In genomic region chr22:27075891-27076290, GRCh38 we compare ENCODE assay signal across 1 cellular context.
TF ChIP-seq lines count a peak whose summit lies in the region.

No MANE protein-coding gene starts in this region.

TF ChIP-seq in GM23338, 12 proteins besides CTCF, POLR2A, EP300 and RAD21 (continued from another document):
- TF ChIP-seq, protein P1, sequence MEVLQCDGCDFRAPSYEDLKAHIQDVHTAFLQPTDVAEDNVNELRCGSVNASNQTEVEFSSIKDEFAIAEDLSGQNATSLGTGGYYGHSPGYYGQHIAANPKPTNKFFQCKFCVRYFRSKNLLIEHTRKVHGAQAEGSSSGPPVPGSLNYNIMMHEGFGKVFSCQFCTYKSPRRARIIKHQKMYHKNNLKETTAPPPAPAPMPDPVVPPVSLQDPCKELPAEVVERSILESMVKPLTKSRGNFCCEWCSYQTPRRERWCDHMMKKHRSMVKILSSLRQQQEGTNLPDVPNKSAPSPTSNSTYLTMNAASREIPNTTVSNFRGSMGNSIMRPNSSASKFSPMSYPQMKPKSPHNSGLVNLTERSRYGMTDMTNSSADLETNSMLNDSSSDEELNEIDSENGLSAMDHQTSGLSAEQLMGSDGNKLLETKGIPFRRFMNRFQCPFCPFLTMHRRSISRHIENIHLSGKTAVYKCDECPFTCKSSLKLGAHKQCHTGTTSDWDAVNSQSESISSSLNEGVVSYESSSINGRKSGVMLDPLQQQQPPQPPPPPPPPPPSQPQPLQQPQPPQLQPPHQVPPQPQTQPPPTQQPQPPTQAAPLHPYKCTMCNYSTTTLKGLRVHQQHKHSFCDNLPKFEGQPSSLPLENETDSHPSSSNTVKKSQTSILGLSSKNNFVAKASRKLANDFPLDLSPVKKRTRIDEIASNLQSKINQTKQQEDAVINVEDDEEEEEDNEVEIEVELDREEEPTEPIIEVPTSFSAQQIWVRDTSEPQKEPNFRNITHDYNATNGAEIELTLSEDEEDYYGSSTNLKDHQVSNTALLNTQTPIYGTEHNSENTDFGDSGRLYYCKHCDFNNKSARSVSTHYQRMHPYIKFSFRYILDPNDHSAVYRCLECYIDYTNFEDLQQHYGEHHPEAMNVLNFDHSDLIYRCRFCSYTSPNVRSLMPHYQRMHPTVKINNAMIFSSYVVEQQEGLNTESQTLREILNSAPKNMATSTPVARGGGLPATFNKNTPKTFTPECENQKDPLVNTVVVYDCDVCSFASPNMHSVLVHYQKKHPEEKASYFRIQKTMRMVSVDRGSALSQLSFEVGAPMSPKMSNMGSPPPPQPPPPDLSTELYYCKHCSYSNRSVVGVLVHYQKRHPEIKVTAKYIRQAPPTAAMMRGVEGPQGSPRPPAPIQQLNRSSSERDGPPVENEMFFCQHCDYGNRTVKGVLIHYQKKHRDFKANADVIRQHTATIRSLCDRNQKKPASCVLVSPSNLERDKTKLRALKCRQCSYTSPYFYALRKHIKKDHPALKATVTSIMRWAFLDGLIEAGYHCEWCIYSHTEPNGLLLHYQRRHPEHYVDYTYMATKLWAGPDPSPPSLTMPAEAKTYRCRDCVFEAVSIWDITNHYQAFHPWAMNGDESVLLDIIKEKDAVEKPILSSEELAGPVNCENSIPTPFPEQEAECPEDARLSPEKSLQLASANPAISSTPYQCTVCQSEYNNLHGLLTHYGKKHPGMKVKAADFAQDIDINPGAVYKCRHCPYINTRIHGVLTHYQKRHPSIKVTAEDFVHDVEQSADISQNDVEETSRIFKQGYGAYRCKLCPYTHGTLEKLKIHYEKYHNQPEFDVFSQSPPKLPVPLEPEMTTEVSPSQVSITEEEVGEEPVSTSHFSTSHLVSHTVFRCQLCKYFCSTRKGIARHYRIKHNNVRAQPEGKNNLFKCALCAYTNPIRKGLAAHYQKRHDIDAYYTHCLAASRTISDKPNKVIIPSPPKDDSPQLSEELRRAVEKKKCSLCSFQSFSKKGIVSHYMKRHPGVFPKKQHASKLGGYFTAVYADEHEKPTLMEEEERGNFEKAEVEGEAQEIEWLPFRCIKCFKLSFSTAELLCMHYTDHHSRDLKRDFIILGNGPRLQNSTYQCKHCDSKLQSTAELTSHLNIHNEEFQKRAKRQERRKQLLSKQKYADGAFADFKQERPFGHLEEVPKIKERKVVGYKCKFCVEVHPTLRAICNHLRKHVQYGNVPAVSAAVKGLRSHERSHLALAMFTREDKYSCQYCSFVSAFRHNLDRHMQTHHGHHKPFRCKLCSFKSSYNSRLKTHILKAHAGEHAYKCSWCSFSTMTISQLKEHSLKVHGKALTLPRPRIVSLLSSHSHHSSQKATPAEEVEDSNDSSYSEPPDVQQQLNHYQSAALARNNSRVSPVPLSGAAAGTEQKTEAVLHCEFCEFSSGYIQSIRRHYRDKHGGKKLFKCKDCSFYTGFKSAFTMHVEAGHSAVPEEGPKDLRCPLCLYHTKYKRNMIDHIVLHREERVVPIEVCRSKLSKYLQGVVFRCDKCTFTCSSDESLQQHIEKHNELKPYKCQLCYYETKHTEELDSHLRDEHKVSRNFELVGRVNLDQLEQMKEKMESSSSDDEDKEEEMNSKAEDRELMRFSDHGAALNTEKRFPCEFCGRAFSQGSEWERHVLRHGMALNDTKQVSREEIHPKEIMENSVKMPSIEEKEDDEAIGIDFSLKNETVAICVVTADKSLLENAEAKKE (CRISPR knock-in tag; IDR thresholded peaks at IDR 0.05) = no peak
- TF ChIP-seq REST (IDR thresholded peaks at IDR 0.05; ENCODE audit: unreplicated experiment) = no peak
- TF ChIP-seq CREB1 (CRISPR knock-in tag; IDR thresholded peaks at IDR 0.05; ENCODE audit: low read depth) = no peak
TF ChIP-seq in GM23338: peak in this region for 0.
